ENCODE assay signal across 1 cellular context in genomic region chr4:153344131-153345010, GRCh38.
TF ChIP-seq lines count a peak whose summit lies in the region.

Gene MND1, plus strand, starts transcription at chr4:153344688. Its CDS starts 50 bp downstream, at chr4:153344738.

TF ChIP-seq in HepG2, 621 proteins besides CTCF, POLR2A, EP300 and RAD21 (continued from another document and continues in another):
- peak; percentile 80 for TF ChIP-seq ZNF407 (CRISPR knock-in tag; IDR thresholded peaks at IDR 0.05; ENCODE audit: not compliant biosample characterization)
- no peak; the same call in 1 of the 2 replicates for TF ChIP-seq ZNF296 (CRISPR knock-in tag; conservative IDR thresholded peaks at IDR 0.05)
- TF ChIP-seq HNRNPLL (IDR thresholded peaks at IDR 0.05; ENCODE audit: low read depth, low read length, poor library complexity, severe bottlenecking): peak; percentile 93
- TF ChIP-seq DNMT3B (CRISPR knock-in tag; conservative IDR thresholded peaks at IDR 0.05): no peak
- TF ChIP-seq ZNF232 (CRISPR knock-in tag; IDR thresholded peaks at IDR 0.05; ENCODE audit: borderline replicate concordance): 0 out of 2 replicates have a peak, but pooled peaks have one; percentile 41
- TF ChIP-seq ZNF382 (CRISPR knock-in tag; IDR thresholded peaks at IDR 0.05; ENCODE audit: borderline replicate concordance): no peak
- TF ChIP-seq GMEB2 (CRISPR knock-in tag; IDR thresholded peaks at IDR 0.05; ENCODE audit: low read depth): 0 out of 2 replicates have a peak, but pooled peaks have one; percentile 14
- no peak; the same call in 1 of the 2 replicates for TF ChIP-seq ZNF788 (CRISPR knock-in tag; IDR thresholded peaks at IDR 0.05; ENCODE audit: borderline replicate concordance)
- no peak for TF ChIP-seq IKZF4 (CRISPR knock-in tag; IDR thresholded peaks at IDR 0.05; ENCODE audit: borderline replicate concordance, low read depth, not compliant biosample characterization)
- peak; percentile 35 for TF ChIP-seq DBP (CRISPR knock-in tag; IDR thresholded peaks at IDR 0.05; ENCODE audit: not compliant biosample characterization)
- 0 out of 2 replicates have a peak, but pooled peaks have one; percentile 36 for TF ChIP-seq ZNF136 (CRISPR knock-in tag; IDR thresholded peaks at IDR 0.05; ENCODE audit: low read depth)
- TF ChIP-seq XBP1 (CRISPR knock-in tag; IDR thresholded peaks at IDR 0.05): no peak
- no peak for TF ChIP-seq DDIT3 (CRISPR knock-in tag; IDR thresholded peaks at IDR 0.05)
- peak; percentile 80 for TF ChIP-seq ZNF570 (CRISPR knock-in tag; IDR thresholded peaks at IDR 0.05; ENCODE audit: borderline replicate concordance)
- TF ChIP-seq KDM6A (CRISPR knock-in tag; IDR thresholded peaks at IDR 0.05; ENCODE audit: low read depth): no peak
- no peak for TF ChIP-seq ZNF282 (IDR thresholded peaks at IDR 0.05; ENCODE audit: partially characterized antibody)
- TF ChIP-seq EED (CRISPR knock-in tag; IDR thresholded peaks at IDR 0.05): no peak
- peak; percentile 70; the same call in 1 of the 2 replicates for TF ChIP-seq ZNF556 (CRISPR knock-in tag; IDR thresholded peaks at IDR 0.05; ENCODE audit: borderline replicate concordance)
- TF ChIP-seq MLX (CRISPR knock-in tag; IDR thresholded peaks at IDR 0.05): peak; percentile 30; the same call in 1 of the 2 replicates
- TF ChIP-seq SAFB2 (CRISPR knock-in tag; IDR thresholded peaks at IDR 0.05; ENCODE audit: borderline replicate concordance, low read depth): peak; percentile 44; the same call in 1 of the 2 replicates
- peak; percentile 98 for TF ChIP-seq SAP130 (CRISPR knock-in tag; IDR thresholded peaks at IDR 0.05; ENCODE audit: low read depth)
- no peak for TF ChIP-seq RAD51 (IDR thresholded peaks at IDR 0.05; ENCODE audit: borderline replicate concordance)
- TF ChIP-seq ZKSCAN8 (CRISPR knock-in tag; IDR thresholded peaks at IDR 0.05; ENCODE audit: borderline replicate concordance): no peak
- TF ChIP-seq RARG (CRISPR knock-in tag; IDR thresholded peaks at IDR 0.05; ENCODE audit: low read depth): no peak
- no peak for TF ChIP-seq PRDM4 (CRISPR knock-in tag; IDR thresholded peaks at IDR 0.05; ENCODE audit: borderline replicate concordance)
- no peak for TF ChIP-seq ZNF510 (CRISPR knock-in tag; IDR thresholded peaks at IDR 0.05; ENCODE audit: low read depth)
- peak; percentile 93 for TF ChIP-seq KDM2A (CRISPR knock-in tag; IDR thresholded peaks at IDR 0.05; ENCODE audit: borderline replicate concordance, low read depth)
- no peak for TF ChIP-seq HMGA1 (CRISPR knock-in tag; conservative IDR thresholded peaks at IDR 0.05)
- TF ChIP-seq HOXA9 (CRISPR knock-in tag; IDR thresholded peaks at IDR 0.05; ENCODE audit: borderline replicate concordance): peak; percentile 86; the same call in 1 of the 2 replicates
- TF ChIP-seq SATB2 (CRISPR knock-in tag; IDR thresholded peaks at IDR 0.05): peak; percentile 36; the same call in 1 of the 2 replicates
- no peak for TF ChIP-seq MED1 (CRISPR knock-in tag; IDR thresholded peaks at IDR 0.05)
- no peak for TF ChIP-seq PCBP1 (IDR thresholded peaks at IDR 0.05; ENCODE audit: borderline replicate concordance, low read depth, low read length)
- peak; percentile 82 for TF ChIP-seq RBFOX2 (IDR thresholded peaks at IDR 0.05; ENCODE audit: low read depth, low read length)
- TF ChIP-seq ZSCAN12 (CRISPR knock-in tag; IDR thresholded peaks at IDR 0.05): no peak
- peak; percentile 75 for TF ChIP-seq DR1 (CRISPR knock-in tag; IDR thresholded peaks at IDR 0.05)
- TF ChIP-seq ZFP36L2 (CRISPR knock-in tag; IDR thresholded peaks at IDR 0.05): no peak
- TF ChIP-seq MTF2 (CRISPR knock-in tag; IDR thresholded peaks at IDR 0.05; ENCODE audit: borderline replicate concordance): no peak; the same call in 1 of the 2 replicates
- TF ChIP-seq TAF1 (CRISPR knock-in tag; IDR thresholded peaks at IDR 0.05): peak; percentile 53; the same call in 1 of the 2 replicates
- TF ChIP-seq HNRNPH1 (optimal IDR thresholded peaks at IDR 0.05; ENCODE audit: low read depth, low read length): no peak
- TF ChIP-seq ZNF337 (CRISPR knock-in tag; IDR thresholded peaks at IDR 0.05; ENCODE audit: borderline replicate concordance, low read depth): no peak
- no peak for TF ChIP-seq PAWR (CRISPR knock-in tag; IDR thresholded peaks at IDR 0.05; ENCODE audit: borderline replicate concordance)
- no peak for TF ChIP-seq ZBTB46 (CRISPR knock-in tag; IDR thresholded peaks at IDR 0.05; ENCODE audit: borderline replicate concordance)
- TF ChIP-seq ZNF577 (CRISPR knock-in tag; IDR thresholded peaks at IDR 0.05; ENCODE audit: borderline replicate concordance, low read depth): no peak; the same call in 1 of the 2 replicates
- no peak for TF ChIP-seq TFAP4 (IDR thresholded peaks at IDR 0.05; ENCODE audit: borderline replicate concordance, low read depth)
- TF ChIP-seq ZNF501 (CRISPR knock-in tag; IDR thresholded peaks at IDR 0.05): peak; percentile 46; the same call in 1 of the 2 replicates
- TF ChIP-seq ZBTB37 (CRISPR knock-in tag; IDR thresholded peaks at IDR 0.05): no peak
- TF ChIP-seq ESRRA (CRISPR knock-in tag; IDR thresholded peaks at IDR 0.05; ENCODE audit: low read depth): peak; percentile 71
- TF ChIP-seq FIP1L1 (IDR thresholded peaks at IDR 0.05; ENCODE audit: borderline replicate concordance, insufficient read depth, low read depth, low read length): no peak
